1 cellular context compared by ENCODE assay signal in genomic region chr12:50546441-50547318, GRCh38.
TF ChIP-seq lines count a peak whose summit lies in the region.

No MANE protein-coding gene starts in this region.

TF ChIP-seq in HCT116, 20 proteins besides CTCF, POLR2A, EP300 and RAD21 (continued from another document):
- TF ChIP-seq EGR1 (IDR thresholded peaks at IDR 0.05; ENCODE audit: low read depth) (no peak), ELF1 (IDR thresholded peaks at IDR 0.05; ENCODE audit: borderline replicate concordance, low read depth) (no peak), SIN3A (IDR thresholded peaks at IDR 0.05; ENCODE audit: low read depth) (no peak), SRF (IDR thresholded peaks at IDR 0.05; ENCODE audit: low read depth) (no peak), EZH2phosphoT487 (IDR thresholded peaks at IDR 0.05; ENCODE audit: borderline replicate concordance) (no peak), FOSL1 (IDR thresholded peaks at IDR 0.05; ENCODE audit: low read depth) (no peak), JUND (IDR thresholded peaks at IDR 0.05) (no peak), POLR2AphosphoS5 (IDR thresholded peaks at IDR 0.05; ENCODE audit: low read depth, low read length) (no peak), ZNF274 (IDR thresholded peaks at IDR 0.05; ENCODE audit: low read depth, low read length) (no peak), ATF3 (IDR thresholded peaks at IDR 0.05) (no peak)
